ENCODE assay signal across 25 cellular contexts in genomic region chr15:98525625-98526024, GRCh38.
DNase-seq lines count a peak whose midpoint lies in the region; ATAC-seq, FAIRE-seq and TF ChIP-seq lines count a peak whose summit lies in the region.
"Had no signal": no experiment of that assay in that cellular context is flagged by ENCODE, and none has a peak within 500 bp of the region (broad histone marks: within the 10 kb centered on the region; RNA-seq: fewer than 3 reads in every experiment).

No MANE protein-coding gene starts in this region.

- DNase-seq in HepG2 (ENCODE audit: low spot score) (no peak), right lobe of liver (no peak), fibroblast of gingiva (ENCODE audit: low read depth) (peak; percentile 51), aorta (peak in 1 of 2 donors; percentile 77), RKO (ENCODE audit: low spot score) (no peak)
- DNase-seq in stimulated activated CD4-positive, alpha-beta T cell treated with anti-CD3 and anti-CD28 coated beads, Interleukin-15, amount 100 ng/mL, for 24 hours: no peak
- DNase-seq: activated naive CD4-positive, alpha-beta T cell treated with anti-CD3 and anti-CD28 coated beads, Interleukin-2, amount 10 ng/mL, durations not matched to agents 7 days and 5 days; activated T-cell treated with anti-CD3 and anti-CD28 coated beads, Interleukin-2, amount 50 U/mL, for 4 hours; GDM1; NCI-H1694; NCI-H2227 treated with DMSO at 0.1 percent for 48 hours; NCI-H82; stimulated activated CD4-positive, alpha-beta T cell treated with anti-CD3 and anti-CD28 coated beads, Interleukin-2, amount 100 ng/mL, for 48 hours; stomach; T-helper 9 cell had no signal

- no peaks in the 10 kb centered on the region for H3K9me3 ChIP-seq in HepG2 (ENCODE audit: low read length)
- no peaks in the 10 kb centered on the region for H3K9me3 ChIP-seq in right lobe of liver
- no peaks in the 10 kb centered on the region for H3K9me3 ChIP-seq in muscle layer of duodenum (ENCODE audit: control insufficient read depth in 1 of 2, low read length in 2 of 2)
- H3K9me3 ChIP-seq in aorta (ENCODE audit: control insufficient read depth, low read length): no peaks in the 10 kb centered on the region
- H3K9me3 ChIP-seq: A549, gastroesophageal sphincter, stomach had no signal

- no peak for TF ChIP-seq RAD21 in HepG2 (CRISPR knock-in tag; IDR thresholded peaks at IDR 0.05)

- no peak overlapping the region for H2AFZ ChIP-seq in HepG2 (ENCODE audit: low read length)

- no peak; the same call in 2 of the 3 replicates for ATAC-seq in HepG2
- no peak for ATAC-seq in right lobe of liver
- ATAC-seq in aorta (ENCODE audit: low FRiP score): peak; percentile 56
- ATAC-seq in HG03025 (IDR thresholded peaks at IDR 0.05; ENCODE audit: low FRiP score, unreplicated experiment): no peak
- ATAC-seq: A549; activated T-cell treated with anti-CD3 and anti-CD28 coated beads, Interleukin-2, amount 50 U/mL, for 4 hours; gastroesophageal sphincter; GM12878; HCT116; left lobe of liver had no signal

- no peak for FAIRE-seq in HepG2 (lab: Jason Lieb, UNC)
- FAIRE-seq: A549, GM12878 had no signal

- no peak for TF ChIP-seq POLR2A in HepG2 (IDR thresholded peaks at IDR 0.05; ENCODE audit: insufficient read depth in 1 of 2, low read depth in 2 of 2, low read length in 2 of 2)
- no peak for TF ChIP-seq POLR2A in right lobe of liver (IDR thresholded peaks at IDR 0.05)

- no peaks in the 10 kb centered on the region for H4K20me1 ChIP-seq in HepG2 (ENCODE audit: insufficient read depth, low read length)

- H3K27me3 ChIP-seq in HepG2 (ENCODE audit: control insufficient read depth in 1 of 2, insufficient read depth in 2 of 2, low read length in 2 of 2) (peaks cover 0 to 28% of the 10 kb centered on the region in 2 experiments; a peak in 2 of 5 replicates), right lobe of liver (no peaks in the 10 kb centered on the region), muscle layer of duodenum (ENCODE audit: low read depth, low read length) (no peaks in the 10 kb centered on the region), aorta (ENCODE audit: control insufficient read depth in 1 of 2, insufficient read depth in 2 of 2, low read length in 1 of 2) (no peaks in the 10 kb centered on the region)
- H3K27me3 ChIP-seq: gastroesophageal sphincter, stomach had no signal

- peaks cover 65% of the 10 kb centered on the region for H3K4me1 ChIP-seq in HepG2 (ENCODE audit: insufficient read depth, low read length)
- no peaks in the 10 kb centered on the region for H3K4me1 ChIP-seq in right lobe of liver
- no peaks in the 10 kb centered on the region for H3K4me1 ChIP-seq in muscle layer of duodenum (ENCODE audit: control insufficient read depth in 1 of 2, insufficient read depth in 2 of 2, low read length in 2 of 2)
- H3K4me1 ChIP-seq in aorta (ENCODE audit: control insufficient read depth in 1 of 2, insufficient read depth in 2 of 2, low read length in 2 of 2): no peaks in the 10 kb centered on the region
- H3K4me1 ChIP-seq: A549, gastroesophageal sphincter had no signal

- no peak overlapping the region for H3K9ac ChIP-seq in HepG2 (ENCODE audit: insufficient read depth, low read depth, low read length)

- no peaks in the 10 kb centered on the region for H3K36me3 ChIP-seq in HepG2 (replicated peaks in 1 of 2; ENCODE audit: control insufficient read depth in 1 of 2, insufficient read depth in 2 of 2, low read length in 2 of 2)
- no peaks in the 10 kb centered on the region for H3K36me3 ChIP-seq in right lobe of liver
- no peaks in the 10 kb centered on the region for H3K36me3 ChIP-seq in muscle layer of duodenum (ENCODE audit: control insufficient read depth in 1 of 2, insufficient read depth in 2 of 2, low read length in 2 of 2)
- H3K36me3 ChIP-seq in aorta (ENCODE audit: control insufficient read depth in 1 of 2, insufficient read depth in 2 of 2, low read length in 1 of 2): no peaks in the 10 kb centered on the region
- H3K36me3 ChIP-seq: gastroesophageal sphincter, stomach had no signal

- no peak overlapping the region for H3K4me3 ChIP-seq in HepG2 (replicated peaks in 1 of 3; ENCODE audit: insufficient read depth in 1 of 3, low read depth in 2 of 3, low read length in 3 of 3)
- H3K4me3 ChIP-seq in right lobe of liver: no peak overlapping the region
- no peak overlapping the region for H3K4me3 ChIP-seq in muscle layer of duodenum (ENCODE audit: low read depth in 1 of 2, low read length in 2 of 2)
- no peak overlapping the region for H3K4me3 ChIP-seq in aorta (ENCODE audit: low read length in 2 of 2)
- H3K4me3 ChIP-seq: A549, coronary artery, gastroesophageal sphincter, GM12878, stomach had no signal

- no TSS peak for BruUV-seq in HepG2 (replicated peaks; lab: Mats Ljungman, UMichigan)

- POLR2A ChIA-PET in HepG2 (lab: Yijun Ruan, JAX): no interaction called here

- in situ Hi-C loops in HepG2 (cut with HindIII; ENCODE audit: extremely low pct_ligation_motif_present, low pct_unique_long_range_greater_than_20kb): no loop called here

- WGBS in HepG2 (ENCODE audit: low lambda C conversion rate): 67% methylated on average over 13 of the region's 14 CpGs
- 41% methylated on average over 10 of the region's 14 CpGs for WGBS in right lobe of liver (ENCODE audit: insufficient coverage, low coverage, low lambda C conversion rate, missing lambda C conversion rate)
- WGBS in aorta, 2 donors: 6 to 13% methylated on average over 14 of the region's 14 CpGs

- CTCF ChIA-PET in HepG2 (lab: Yijun Ruan, JAX; ENCODE audit: low intra/inter-chr PET ratio, low total read pairs): no interaction called here

- H3K4me2 ChIP-seq in HepG2 (ENCODE audit: low read depth, low read length): no peak overlapping the region
- H3K4me2 ChIP-seq: A549 had no signal

- no peaks in the 10 kb centered on the region for H3K79me2 ChIP-seq in HepG2 (ENCODE audit: insufficient read depth, low read length)

- no peak for TF ChIP-seq CTCF in HepG2 (CRISPR knock-in tag; IDR thresholded peaks at IDR 0.05)
- TF ChIP-seq CTCF in right lobe of liver (IDR thresholded peaks at IDR 0.05): no peak

- intact Hi-C loops in HepG2 (cut with micrococcal nuclease; ENCODE audit: unreplicated experiment) (no loop called here), right lobe of liver (cut with DNase I) (loop anchor here in 1 of 2 donors (10.0 kb wide), 1 partner anchor 139 kb away; no protein-coding TSS in a partner anchor), aorta (cut with DNase I) (no loop called here)

- TF ChIP-seq EP300 in HepG2 (IDR thresholded peaks at IDR 0.05; ENCODE audit: low read depth in 2 of 2, low read length in 2 of 2): no peak
- no peak for TF ChIP-seq EP300 in HepG2 (CRISPR knock-in tag; IDR thresholded peaks at IDR 0.05; ENCODE audit: borderline replicate concordance)

- no peak overlapping the region for H3K27ac ChIP-seq in HepG2 (ENCODE audit: extremely low read length, insufficient read depth, low read length)
- no peak overlapping the region for H3K27ac ChIP-seq in right lobe of liver
- peak overlapping the region; percentile 34 for H3K27ac ChIP-seq in muscle layer of duodenum (ENCODE audit: low read length)
- peak overlapping the region in 1 of 2 donors; percentile 85 for H3K27ac ChIP-seq in aorta (ENCODE audit: low read depth in 1 of 2, low read length in 2 of 2)
- H3K27ac ChIP-seq: A549, C4-2B, coronary artery, gastroesophageal sphincter, HL-60 had no signal

TF ChIP-seq in HepG2, 621 proteins besides CTCF, POLR2A, EP300 and RAD21:
- TF ChIP-seq, protein P1, sequence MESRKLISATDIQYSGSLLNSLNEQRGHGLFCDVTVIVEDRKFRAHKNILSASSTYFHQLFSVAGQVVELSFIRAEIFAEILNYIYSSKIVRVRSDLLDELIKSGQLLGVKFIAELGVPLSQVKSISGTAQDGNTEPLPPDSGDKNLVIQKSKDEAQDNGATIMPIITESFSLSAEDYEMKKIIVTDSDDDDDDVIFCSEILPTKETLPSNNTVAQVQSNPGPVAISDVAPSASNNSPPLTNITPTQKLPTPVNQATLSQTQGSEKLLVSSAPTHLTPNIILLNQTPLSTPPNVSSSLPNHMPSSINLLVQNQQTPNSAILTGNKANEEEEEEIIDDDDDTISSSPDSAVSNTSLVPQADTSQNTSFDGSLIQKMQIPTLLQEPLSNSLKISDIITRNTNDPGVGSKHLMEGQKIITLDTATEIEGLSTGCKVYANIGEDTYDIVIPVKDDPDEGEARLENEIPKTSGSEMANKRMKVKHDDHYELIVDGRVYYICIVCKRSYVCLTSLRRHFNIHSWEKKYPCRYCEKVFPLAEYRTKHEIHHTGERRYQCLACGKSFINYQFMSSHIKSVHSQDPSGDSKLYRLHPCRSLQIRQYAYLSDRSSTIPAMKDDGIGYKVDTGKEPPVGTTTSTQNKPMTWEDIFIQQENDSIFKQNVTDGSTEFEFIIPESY (CRISPR knock-in tag; IDR thresholded peaks at IDR 0.05): peak; percentile 73; the same call in 1 of the 2 replicates
- TF ChIP-seq MIER2 (CRISPR knock-in tag; IDR thresholded peaks at IDR 0.05) (no peak), ZNF329 (CRISPR knock-in tag; IDR thresholded peaks at IDR 0.05; ENCODE audit: low read depth) (no peak), PHF21A (CRISPR knock-in tag; IDR thresholded peaks at IDR 0.05) (no peak)
